14 cellular contexts compared by ENCODE assay signal in the genomic region with DNA sequence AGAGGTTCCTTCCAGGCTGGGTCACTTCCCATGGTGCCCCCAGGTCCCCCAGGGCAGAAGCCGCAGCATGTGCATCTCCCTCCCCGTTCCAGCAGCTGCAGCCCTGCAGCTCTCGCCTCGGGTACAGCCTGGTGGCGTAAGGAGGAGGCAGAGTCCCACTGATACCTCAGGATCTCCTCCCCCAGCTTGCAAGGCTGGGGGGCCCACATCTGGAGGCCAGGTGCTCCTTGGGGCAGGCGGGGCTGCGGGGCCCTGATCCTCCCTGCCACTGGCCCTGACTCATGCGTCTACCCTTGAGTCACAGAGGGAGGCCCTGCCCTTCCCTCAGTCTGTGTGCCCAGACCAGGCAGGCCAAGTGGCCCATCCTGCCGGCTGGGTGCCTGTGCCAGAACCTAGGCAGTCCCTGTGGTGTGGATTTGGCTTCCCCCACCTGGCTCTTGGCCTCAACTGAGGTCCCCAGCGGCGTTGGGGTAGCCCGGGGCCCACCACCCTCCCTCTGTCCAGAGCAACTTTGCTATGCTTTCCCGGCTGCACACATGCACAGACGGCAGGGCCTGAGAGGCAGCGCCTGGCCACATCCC. TPM values are rescaled to one million over a fixed set of nuclear protein-coding genes. Genes with fewer than 3 reads are reported as not detected.
DNase-seq lines count a peak whose midpoint lies in the region; ATAC-seq and TF ChIP-seq lines count a peak whose summit lies in the region.
"Had no signal": no experiment of that assay in that cellular context is flagged by ENCODE, and none has a peak within 500 bp of the region (broad histone marks: within the 10 kb centered on the region; RNA-seq: fewer than 3 reads in every experiment).

No MANE protein-coding gene starts in this region.

- H3K4me3 ChIP-seq in breast epithelium (no peak overlapping the region), foreskin fibroblast (ENCODE audit: low read depth in 1 of 2, low read length in 2 of 2) (no peak overlapping the region), suprapubic skin (no peak overlapping the region), spleen (no peak overlapping the region)
- H3K4me3 ChIP-seq: colonic mucosa had no signal

- TF ChIP-seq CTCF in MCF 10A (IDR thresholded peaks at IDR 0.05; ENCODE audit: unreplicated experiment) = no peak
- TF ChIP-seq CTCF in breast epithelium (IDR thresholded peaks at IDR 0.05) = no peak
- peak; percentile 68 for TF ChIP-seq CTCF in foreskin fibroblast (IDR thresholded peaks at IDR 0.05; ENCODE audit: low read depth, low read length)
- TF ChIP-seq CTCF in suprapubic skin (IDR thresholded peaks at IDR 0.05) = no peak
- TF ChIP-seq CTCF in spleen (IDR thresholded peaks at IDR 0.05 in 8 of 11, conservative IDR thresholded peaks at IDR 0.05 in 3 of 11) = no peak

- CTCF ChIA-PET in MCF 10A (lab: Yijun Ruan, JAX) = interaction anchor here (0.7 to 2.0 kb wide), 6 partner anchors 16 to 50 kb away, joined by 3 to 11 read pairs (median 3); no protein-coding TSS in a partner anchor

- no peak for TF ChIP-seq POLR2A in breast epithelium (IDR thresholded peaks at IDR 0.05)
- no peak for TF ChIP-seq POLR2A in suprapubic skin (IDR thresholded peaks at IDR 0.05)
- TF ChIP-seq POLR2A in spleen (IDR thresholded peaks at IDR 0.05) = no peak

- peak overlapping the region; percentile 25 for H3K4me3 Mint-ChIP-seq in MCF 10A (ENCODE audit: unreplicated experiment)
- H3K4me3 Mint-ChIP-seq: immature natural killer cell had no signal

- no peaks in the 10 kb centered on the region for H3K36me3 ChIP-seq in breast epithelium
- H3K36me3 ChIP-seq in suprapubic skin = peaks cover 95% of the 10 kb centered on the region
- H3K36me3 ChIP-seq in spleen = peaks cover 0 to 97% (median 55%) of the 10 kb centered on the region in 6 donors

- POLR2A ChIA-PET in MCF 10A (lab: Yijun Ruan, JAX) = interaction anchor here (0.6 kb wide), 1 partner anchor 50 kb away, joined by 3 read pairs; no protein-coding TSS in a partner anchor

- no peak for ATAC-seq in HG03469 (IDR thresholded peaks at IDR 0.05; ENCODE audit: unreplicated experiment)

- peaks cover 82% of the 10 kb centered on the region for H3K36me3 Mint-ChIP-seq in MCF 10A (ENCODE audit: insufficient read depth, unreplicated experiment)

- H3K9me3 ChIP-seq in breast epithelium (no peaks in the 10 kb centered on the region), suprapubic skin (no peaks in the 10 kb centered on the region), spleen (no peaks in the 10 kb centered on the region)
- H3K9me3 ChIP-seq: colonic mucosa, neutrophil had no signal

- TF ChIP-seq EP300 in suprapubic skin (IDR thresholded peaks at IDR 0.05) = no peak

- no TSS peak for BruUV-seq in MCF 10A (replicated peaks; lab: Mats Ljungman, UMichigan)

- H3K27ac ChIP-seq in breast epithelium (peak overlapping the region in 1 of 2 donors; percentile 52), suprapubic skin (peak overlapping the region; percentile 56), spleen (no peak overlapping the region)
- H3K27ac ChIP-seq: colonic mucosa, neutrophil had no signal

- no peaks in the 10 kb centered on the region for H3K9me3 Mint-ChIP-seq in MCF 10A (ENCODE audit: unreplicated experiment)
- H3K9me3 Mint-ChIP-seq: immature natural killer cell had no signal

- WGBS in suprapubic skin = 77% methylated on average over 4 of the region's 15 CpGs
- 80 to 97% (median 91%) methylated on average over 6 to 15 of the region's 15 CpGs for WGBS in spleen, 5 donors

- no peaks in the 10 kb centered on the region for H3K27me3 Mint-ChIP-seq in MCF 10A (ENCODE audit: insufficient read depth, unreplicated experiment)

- H3K4me1 ChIP-seq in breast epithelium = no peaks in the 10 kb centered on the region
- peaks cover 9% of the 10 kb centered on the region for H3K4me1 ChIP-seq in suprapubic skin
- H3K4me1 ChIP-seq in spleen = no peaks in the 10 kb centered on the region
- H3K4me1 ChIP-seq: colonic mucosa had no signal

- H3K4me1 Mint-ChIP-seq in MCF 10A (ENCODE audit: insufficient read depth, unreplicated experiment) = peaks cover 5% of the 10 kb centered on the region
- H3K4me1 Mint-ChIP-seq: immature natural killer cell had no signal

- H3K27me3 ChIP-seq in breast epithelium (no peaks in the 10 kb centered on the region), suprapubic skin (no peaks in the 10 kb centered on the region), spleen (replicated peaks in 1 of 7) (no peaks in the 10 kb centered on the region)
- H3K27me3 ChIP-seq: colonic mucosa, neutrophil had no signal

- peak overlapping the region; percentile 57 for H3K27ac Mint-ChIP-seq in MCF 10A (ENCODE audit: low read depth, unreplicated experiment)
- H3K27ac Mint-ChIP-seq: immature natural killer cell had no signal

- intact Hi-C loops in MCF 10A (cut with micrococcal nuclease) (loop anchor here (5.0 kb wide), 1 partner anchor 43 kb away; a partner anchor contains a TSS), breast epithelium (cut with DNase I; ENCODE audit: low total_unique reads) (no loop called here), spleen (cut with DNase I; ENCODE audit: low total_unique reads) (no loop called here)

- DNase-seq in MCF 10A (ENCODE audit: unreplicated experiment) (peak; percentile 92), breast epithelium (ENCODE audit: low spot score in 2 of 2) (no peak), T1000 (lab: John Stamatoyannopoulos, UW) (peak; percentile 40), foreskin fibroblast (peak; percentile 98 to 99), suprapubic skin (ENCODE audit: low spot score in 2 of 2) (peak in 1 of 2 donors; percentile 90), spleen (no peak), amygdala (lab: John Stamatoyannopoulos, UW) (no peak)
- DNase-seq: activated T-cell treated with anti-CD3 and anti-CD28 coated beads, Interleukin-2, amount 50 U/mL, for 1 hour; colonic mucosa; immature natural killer cell; KBM-7; NCI-H526 treated with DMSO at 0.1 percent for 48 hours had no signal

RNA-seq across cellular contexts. Expression of a gene that starts 12.8 kb away (rescaled TPM):
- total RNA-seq in MCF 10A (2022) = 65.5 and 75.3 TPM in 2 replicates
- 10 to 100 TPM; 40.3 to 68.6 (median 59.6) TPM for total RNA-seq in breast epithelium
- total RNA-seq in suprapubic skin = 10 to 100 TPM; 32.4 to 68.0 (median 50.2) TPM
- total RNA-seq in spleen = 10 to 100 TPM; 24.1 to 42.3 (median 29.8) TPM
- 10 to 100 TPM; 12.5 to 28.6 (median 16.8) TPM for polyA plus RNA-seq in spleen

RNA-seq across cellular contexts. Expression of a gene that starts 13.0 kb away (rescaled TPM):
- total RNA-seq in MCF 10A (2022) (18.3 and 19.3 TPM in 2 replicates), breast epithelium (10 to 100 TPM; 21.1 to 31.6 (median 21.6) TPM), suprapubic skin (10 to 100 TPM; 25.7 to 36.3 (median 33.0) TPM), spleen (10 to 100 TPM; 18.0 to 24.3 (median 21.3) TPM)
- polyA plus RNA-seq in spleen = 10 to 100 TPM in 2 of 3 donors, 1 to 10 TPM in 1; 6.8 to 15.1 (median 12.9) TPM

RNA-seq across cellular contexts. Expression of a gene that starts 44.2 kb away (rescaled TPM):
- total RNA-seq in MCF 10A (2022) = 49.5 and 51.7 TPM in 2 replicates
- 10 to 100 TPM; 11.6 to 17.3 (median 17.0) TPM for total RNA-seq in breast epithelium
- total RNA-seq in suprapubic skin = 10 to 100 TPM; 19.8 to 26.6 (median 23.2) TPM
- total RNA-seq in spleen = 10 to 100 TPM; 18.2 to 32.0 (median 29.4) TPM
- polyA plus RNA-seq in spleen = 10 to 100 TPM; 13.6 to 25.7 (median 13.7) TPM

RNA-seq across cellular contexts. Expression of a gene that starts 45.2 kb away (rescaled TPM):
- total RNA-seq in MCF 10A (2022) = 127 and 132 TPM in 2 replicates
- 10 to 100 TPM; 36.8 to 78.3 (median 72.4) TPM for total RNA-seq in breast epithelium
- 100 to 1,000 TPM in 2 of 4 donors, 10 to 100 TPM in 2; 85.2 to 142 (median 101) TPM for total RNA-seq in suprapubic skin
- total RNA-seq in spleen = 10 to 100 TPM; 61.5 to 95.6 (median 67.0) TPM
- polyA plus RNA-seq in spleen = 10 to 100 TPM; 41.6 to 69.6 (median 58.4) TPM

Comparison
In these comparisons a context has a peak if more than half of its experiments do, and no peak if none do; other contexts are left out.
1. DNase-seq: peak in MCF 10A (single experiment), T1000 (single experiment) and foreskin fibroblast (2 of 2); none in breast epithelium (0 of 2), spleen (single experiment) and amygdala (0 of 56).